Comparison of ENCODE assay signal across 13 cellular contexts in genomic region chr17:50722746-50723145, GRCh38. TPM values are rescaled to one million over a fixed set of nuclear protein-coding genes. Genes with fewer than 3 reads are reported as not detected.
DNase-seq lines count a peak whose midpoint lies in the region; ATAC-seq and TF ChIP-seq lines count a peak whose summit lies in the region.
"Had no signal": no experiment of that assay in that cellular context is flagged by ENCODE, and none has a peak within 500 bp of the region (broad histone marks: within the 10 kb centered on the region; RNA-seq: fewer than 3 reads in every experiment).

No MANE protein-coding gene starts in this region.

- intact Hi-C loops in prostate gland (cut with DNase I) = no loop called here
- intact Hi-C loops in mucosa of descending colon (cut with DNase I, micrococcal nuclease) = no loop called here

- peak overlapping the region; percentile 41 for H3K27ac Mint-ChIP-seq in activated naive CD4-positive, alpha-beta T cell treated with anti-CD3 and anti-CD28 coated beads, Interleukin-2, amount 50 U/mL, for 24 hours
- H3K27ac Mint-ChIP-seq in stimulated activated memory B cell treated with anti-CD40 and anti-IgM and Interleukin-4, amounts not matched to agents 10 μg/mL and 1 μg/mL and 100 μg/mL, for 72 hours = no peak overlapping the region

- no peaks in the 10 kb centered on the region for H3K9me3 ChIP-seq in prostate gland
- no peaks in the 10 kb centered on the region for H3K9me3 ChIP-seq in mucosa of descending colon
- H3K9me3 ChIP-seq: adrenal gland, stomach had no signal

- H3K4me3 ChIP-seq in fibroblast of villous mesenchyme (ENCODE audit: low read depth, low read length) = no peak overlapping the region
- no peak overlapping the region for H3K4me3 ChIP-seq in prostate gland
- H3K4me3 ChIP-seq in mucosa of descending colon = no peak overlapping the region
- H3K4me3 ChIP-seq: adrenal gland, lung had no signal

- H3K9me3 Mint-ChIP-seq in activated naive CD4-positive, alpha-beta T cell treated with anti-CD3 and anti-CD28 coated beads, Interleukin-2, amount 50 U/mL, for 24 hours = no peaks in the 10 kb centered on the region
- H3K9me3 Mint-ChIP-seq in stimulated activated memory B cell treated with anti-CD40 and anti-IgM and Interleukin-4, amounts not matched to agents 10 μg/mL and 1 μg/mL and 100 μg/mL, for 72 hours = no peaks in the 10 kb centered on the region

- ATAC-seq in stimulated activated memory B cell treated with anti-CD40 and anti-IgM and Interleukin-4, amounts not matched to agents 10 μg/mL and 1 μg/mL and 100 μg/mL, for 72 hours = no peak
- no peak for ATAC-seq in mucosa of descending colon

- no peak for TF ChIP-seq POLR2A in prostate gland (IDR thresholded peaks at IDR 0.05)

- peaks cover 7% of the 10 kb centered on the region for H3K4me1 ChIP-seq in prostate gland (replicated peaks)
- peaks cover 60% of the 10 kb centered on the region for H3K4me1 ChIP-seq in mucosa of descending colon (ENCODE audit: low read depth)

- H3K27me3 ChIP-seq in prostate gland (replicated peaks; ENCODE audit: insufficient read depth) = no peaks in the 10 kb centered on the region
- H3K27me3 ChIP-seq: adrenal gland, stomach had no signal

- peaks cover 13% of the 10 kb centered on the region for H3K36me3 Mint-ChIP-seq in activated naive CD4-positive, alpha-beta T cell treated with anti-CD3 and anti-CD28 coated beads, Interleukin-2, amount 50 U/mL, for 24 hours
- peaks cover 8% of the 10 kb centered on the region for H3K36me3 Mint-ChIP-seq in stimulated activated memory B cell treated with anti-CD40 and anti-IgM and Interleukin-4, amounts not matched to agents 10 μg/mL and 1 μg/mL and 100 μg/mL, for 72 hours

- no peaks in the 10 kb centered on the region for H3K27me3 Mint-ChIP-seq in activated naive CD4-positive, alpha-beta T cell treated with anti-CD3 and anti-CD28 coated beads, Interleukin-2, amount 50 U/mL, for 24 hours
- no peaks in the 10 kb centered on the region for H3K27me3 Mint-ChIP-seq in stimulated activated memory B cell treated with anti-CD40 and anti-IgM and Interleukin-4, amounts not matched to agents 10 μg/mL and 1 μg/mL and 100 μg/mL, for 72 hours

- DNase-seq in activated naive CD4-positive, alpha-beta T cell treated with anti-CD3 and anti-CD28 coated beads, Interleukin-2, amount 50 U/mL, for 16 hours = no peak
- peak; percentile 58 for DNase-seq in fibroblast of villous mesenchyme (ENCODE audit: low read depth)
- DNase-seq in prostate gland (ENCODE audit: low spot score) = no peak
- DNase-seq in NCI-H2107 treated with DMSO at 0.1 percent for 48 hours (lab: John Stamatoyannopoulos, UW; ENCODE audit: unreplicated experiment) = no peak
- DNase-seq in mucosa of descending colon = no peak
- DNase-seq: adrenal gland; stimulated activated CD4-positive, alpha-beta T cell treated with anti-CD3 and anti-CD28 coated beads, Interleukin-12 subunit alpha, Interleukin-12 subunit beta, amount 100 ng/mL, for 4 hours; stomach had no signal

- WGBS in prostate gland = 39% methylated on average over 3 of the region's 3 CpGs

- H3K36me3 ChIP-seq in prostate gland = no peaks in the 10 kb centered on the region
- H3K36me3 ChIP-seq in mucosa of descending colon (ENCODE audit: low read depth) = no peaks in the 10 kb centered on the region
- H3K36me3 ChIP-seq: adrenal gland, stomach had no signal

- H3K27ac ChIP-seq in VCaP (peak overlapping the region; percentile 99), prostate gland (no peak overlapping the region)
- H3K27ac ChIP-seq: adrenal gland, stomach had no signal

- H3K4me1 Mint-ChIP-seq in activated naive CD4-positive, alpha-beta T cell treated with anti-CD3 and anti-CD28 coated beads, Interleukin-2, amount 50 U/mL, for 24 hours = peaks cover 44% of the 10 kb centered on the region
- peaks cover 40% of the 10 kb centered on the region for H3K4me1 Mint-ChIP-seq in stimulated activated memory B cell treated with anti-CD40 and anti-IgM and Interleukin-4, amounts not matched to agents 10 μg/mL and 1 μg/mL and 100 μg/mL, for 72 hours

- H3K4me3 Mint-ChIP-seq in activated naive CD4-positive, alpha-beta T cell treated with anti-CD3 and anti-CD28 coated beads, Interleukin-2, amount 50 U/mL, for 24 hours = peak overlapping the region; percentile 75
- peak overlapping the region; percentile 21 for H3K4me3 Mint-ChIP-seq in stimulated activated memory B cell treated with anti-CD40 and anti-IgM and Interleukin-4, amounts not matched to agents 10 μg/mL and 1 μg/mL and 100 μg/mL, for 72 hours

- TF ChIP-seq CTCF in VCaP (conservative IDR thresholded peaks at IDR 0.05) (no peak), fibroblast of villous mesenchyme (IDR thresholded peaks at IDR 0.05; ENCODE audit: insufficient read depth, low read depth, low read length) (no peak), prostate gland (IDR thresholded peaks at IDR 0.05) (no peak), mucosa of descending colon (IDR thresholded peaks at IDR 0.05) (no peak)

RNA-seq across cellular contexts. Expression of gene LUC7L3, which starts 3.3 kb away (rescaled TPM):
- 26.7 and 31.5 TPM in 2 replicates for total RNA-seq in fibroblast of villous mesenchyme
- 100 to 1,000 TPM in 1 of 2 donors, 10 to 100 TPM in 1; 45.4 to 234 TPM for total RNA-seq in prostate gland
- 100 to 1,000 TPM in 2 of 3 donors, 10 to 100 TPM in 1; 91.0 to 122 (median 114) TPM for total RNA-seq in mucosa of descending colon

RNA-seq across cellular contexts. Expression of gene ANKRD40, which starts 15.0 kb away (rescaled TPM):
- total RNA-seq in fibroblast of villous mesenchyme (47.0 and 59.6 TPM in 2 replicates), prostate gland (10 to 100 TPM; 31.2 to 36.0 TPM), mucosa of descending colon (10 to 100 TPM; 26.8 to 86.0 (median 29.6) TPM)

RNA-seq across cellular contexts. Expression of gene ANKRD40CL, which starts 44.6 kb away (rescaled TPM):
- total RNA-seq in fibroblast of villous mesenchyme (not detected in 2 replicates), prostate gland (not detected), mucosa of descending colon (10 to 100 TPM; 32.2 to 96.7 (median 57.6) TPM)
- total RNA-seq: adrenal gland, LHCN-M2, lung had no signal

Comparison
In these comparisons a context has a peak if more than half of its experiments do, and no peak if none do; other contexts are left out.
1. RNA of gene ANKRD40CL, which starts 44.6 kb away (total RNA-seq): 32.2 to 96.7 TPM in mucosa of descending colon; not detected in fibroblast of villous mesenchyme and not detected in prostate gland; every median in the first group is over 10 times any median in the second.